In the genomic region with DNA sequence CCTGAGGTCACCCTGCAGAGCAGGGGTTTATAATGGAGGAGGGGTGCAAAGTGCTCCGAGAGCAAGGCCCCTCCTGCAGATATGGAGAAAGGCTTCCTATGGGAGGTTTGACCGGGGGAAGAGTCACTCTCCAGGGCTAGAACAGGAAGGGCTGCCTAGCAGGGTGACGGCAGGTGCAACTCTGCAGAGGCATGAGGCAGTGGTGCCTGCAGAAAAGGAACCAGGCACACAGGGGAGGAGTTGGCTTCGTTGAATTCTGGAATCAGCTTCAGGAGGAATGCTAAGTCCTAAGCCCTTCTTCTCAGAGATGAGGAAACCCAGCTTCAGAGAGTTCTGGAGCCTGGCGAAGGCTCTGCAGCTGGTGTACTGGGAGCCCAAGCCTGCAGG, we compare ENCODE assay signal across 10 cellular contexts. TPM values are rescaled to one million over a fixed set of nuclear protein-coding genes. Genes with fewer than 3 reads are reported as not detected.
DNase-seq lines count a peak whose midpoint lies in the region; ATAC-seq, FAIRE-seq and TF ChIP-seq lines count a peak whose summit lies in the region.
"Had no signal": no experiment of that assay in that cellular context is flagged by ENCODE, and none has a peak within 500 bp of the region (broad histone marks: within the 10 kb centered on the region; RNA-seq: fewer than 3 reads in every experiment).

No MANE protein-coding gene starts in this region.

- TF ChIP-seq POLR2A in right lobe of liver (IDR thresholded peaks at IDR 0.05) = no peak

- H3K4me1 ChIP-seq in RWPE2 (ENCODE audit: insufficient read depth, poor library complexity, severe bottlenecking) = peaks cover 46% of the 10 kb centered on the region
- H3K4me1 ChIP-seq in right lobe of liver = peaks cover 0 to 33% (median 19%) of the 10 kb centered on the region in 4 donors
- peaks cover 23 to 25% of the 10 kb centered on the region in 2 donors for H3K4me1 ChIP-seq in thoracic aorta (ENCODE audit: control insufficient read depth in 1 of 2, low read depth in 2 of 2)

- no peak overlapping the region for H3K4me3 ChIP-seq in RWPE2 (ENCODE audit: severe bottlenecking)
- H3K4me3 ChIP-seq in right lobe of liver = no peak overlapping the region
- H3K4me3 ChIP-seq in thoracic aorta = peak overlapping the region; percentile 21

- FAIRE-seq in frontal cortex (lab: Jason Lieb, UNC) = no peak

- DNase-seq in NCI-H146 (lab: John Stamatoyannopoulos, UW) = peak; percentile 34
- no peak for DNase-seq in NCI-H146 treated with DMSO at 0.1 percent for 48 hours (lab: John Stamatoyannopoulos, UW; ENCODE audit: unreplicated experiment)
- DNase-seq in RWPE2 (ENCODE audit: low spot score) = no peak
- DNase-seq in right lobe of liver = no peak
- DNase-seq in thoracic aorta (ENCODE audit: low spot score) = no peak
- no peak for DNase-seq in frontal cortex (ENCODE audit: low spot score in 2 of 2)
- no peak for DNase-seq in SIG-M5 (lab: John Stamatoyannopoulos, UW)
- DNase-seq: cerebellar nuclear complex; stimulated activated CD4-positive, alpha-beta T cell treated with anti-CD3 and anti-CD28 coated beads, Interleukin-2, amount 100 ng/mL, for 24 hours had no signal

- no peak; the same call in 1 of the 3 replicates for ATAC-seq in RWPE2 (ENCODE audit: low read depth)
- no peak for ATAC-seq in right lobe of liver
- peak; percentile 27 for ATAC-seq in thoracic aorta (ENCODE audit: insufficient number of reproducible peaks, low FRiP score, low read depth)
- no peak for ATAC-seq in HG02678 (IDR thresholded peaks at IDR 0.05; ENCODE audit: unreplicated experiment)

- TF ChIP-seq CTCF in RWPE2 (IDR thresholded peaks at IDR 0.05; ENCODE audit: poor library complexity, severe bottlenecking) = no peak
- no peak for TF ChIP-seq CTCF in right lobe of liver (IDR thresholded peaks at IDR 0.05)
- TF ChIP-seq CTCF in thoracic aorta (IDR thresholded peaks at IDR 0.05) = no peak

- 75% methylated on average over 4 of the region's 5 CpGs for WGBS in right lobe of liver (ENCODE audit: insufficient coverage, low coverage, low lambda C conversion rate, missing lambda C conversion rate)

- H3K27ac ChIP-seq in RWPE2 (ENCODE audit: poor library complexity, severe bottlenecking) = peak overlapping the region; percentile 71
- peak overlapping the region; percentile 17 to 59 (median 48) for H3K27ac ChIP-seq in right lobe of liver
- peak overlapping the region; percentile 79 to 80 for H3K27ac ChIP-seq in thoracic aorta

- no peaks in the 10 kb centered on the region for H3K36me3 ChIP-seq in RWPE2 (ENCODE audit: low read depth)
- no peaks in the 10 kb centered on the region for H3K36me3 ChIP-seq in right lobe of liver
- H3K36me3 ChIP-seq in thoracic aorta = no peaks in the 10 kb centered on the region

- H3K9me3 ChIP-seq in RWPE2 (ENCODE audit: severe bottlenecking) (no peaks in the 10 kb centered on the region), right lobe of liver (no peaks in the 10 kb centered on the region), thoracic aorta (no peaks in the 10 kb centered on the region)

- intact Hi-C loops in right lobe of liver (cut with DNase I) = no loop called here

- H3K27me3 ChIP-seq in RWPE2 (ENCODE audit: insufficient read depth, poor library complexity, severe bottlenecking) = no peaks in the 10 kb centered on the region
- no peaks in the 10 kb centered on the region for H3K27me3 ChIP-seq in right lobe of liver
- no peaks in the 10 kb centered on the region for H3K27me3 ChIP-seq in thoracic aorta (replicated peaks; ENCODE audit: insufficient read depth)

RNA-seq across cellular contexts. Expression of gene HPCAL1, which starts 17.5 kb away (rescaled TPM):
- total RNA-seq in right lobe of liver = 10 to 100 TPM; 23.1 to 68.8 (median 29.1) TPM
- 10 to 100 TPM; 34.6 to 50.2 TPM for total RNA-seq in thoracic aorta
- 26.5 TPM for total RNA-seq in frontal cortex
